Comparison of ENCODE assay signal across 1 cellular context in the genomic region with DNA sequence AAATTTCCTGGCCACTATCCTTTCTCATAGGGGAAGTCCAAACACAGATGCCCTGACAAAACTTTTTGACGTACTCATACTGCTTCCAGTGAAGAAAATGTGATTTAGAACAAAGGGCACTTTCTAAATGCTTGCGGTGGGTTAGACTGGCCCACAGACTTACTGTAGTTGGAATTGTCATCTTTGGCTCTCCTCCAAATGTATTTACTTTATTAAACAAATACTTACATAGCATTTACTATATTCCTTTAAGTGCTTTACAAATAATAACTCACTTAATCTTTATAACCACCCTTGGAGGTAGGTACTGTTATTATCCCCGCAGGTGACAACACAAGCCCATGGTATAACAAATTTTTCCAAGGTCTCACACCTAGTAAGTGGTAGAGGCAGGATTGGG.
TF ChIP-seq lines count a peak whose summit lies in the region.

No MANE protein-coding gene starts in this region.

TF ChIP-seq in HepG2, 621 proteins besides CTCF, POLR2A, EP300 and RAD21:
- TF ChIP-seq HOXA7 (CRISPR knock-in tag; IDR thresholded peaks at IDR 0.05): no peak
